29 cellular contexts compared by ENCODE assay signal in genomic region chr4:143230683-143231082, GRCh38. TPM values are rescaled to one million over a fixed set of nuclear protein-coding genes. Genes with fewer than 3 reads are reported as not detected.
A peak's percentile ranks its signal among the peaks of the same experiment; 100 is the strongest.
DNase-seq lines count a peak whose midpoint lies in the region; ATAC-seq and TF ChIP-seq lines count a peak whose summit lies in the region.
"Had no signal": no experiment of that assay in that cellular context is flagged by ENCODE, and none has a peak within 500 bp of the region (broad histone marks: within the 10 kb centered on the region; RNA-seq: fewer than 3 reads in every experiment).

No MANE protein-coding gene starts in this region.

- peak; percentile 71 for ATAC-seq in GM18520 (IDR thresholded peaks at IDR 0.05; ENCODE audit: unreplicated experiment)
- peak; percentile 70 for ATAC-seq in HG03520 (IDR thresholded peaks at IDR 0.05; ENCODE audit: unreplicated experiment)
- no peak for ATAC-seq in GM19328 (IDR thresholded peaks at IDR 0.05; ENCODE audit: unreplicated experiment)
- ATAC-seq: activated CD4-positive, CD25-positive, alpha-beta regulatory T cell treated with anti-CD3 and anti-CD28 coated beads, Interleukin-2, amount 50 U/mL, for 24 hours; activated CD8-positive, alpha-beta T cell treated with anti-CD3 and anti-CD28 coated beads, Interleukin-2, amount 10 ng/mL, durations not matched to agents 7 days and 5 days; esophagus mucosa; foreskin keratinocyte; heart right ventricle had no signal

- intact Hi-C loops in prostate gland (cut with DNase I) = no loop called here

- H3K4me3 ChIP-seq in OCI-LY3 (ENCODE audit: low read length) (peak overlapping the region; percentile 40), prostate gland (no peak overlapping the region)
- H3K4me3 ChIP-seq: heart right ventricle, Peyer's patch, sigmoid colon, tibial nerve had no signal

- H2AFZ ChIP-seq in OCI-LY3 (ENCODE audit: low read depth, low read length) = peak overlapping the region; percentile 18

- no peaks in the 10 kb centered on the region for H3K27me3 ChIP-seq in OCI-LY3 (ENCODE audit: low read depth, low read length)
- H3K27me3 ChIP-seq in prostate gland (replicated peaks; ENCODE audit: insufficient read depth) = no peaks in the 10 kb centered on the region
- H3K27me3 ChIP-seq: foreskin keratinocyte, heart right ventricle, Peyer's patch, sigmoid colon, tibial nerve had no signal

- H3K4me1 ChIP-seq in OCI-LY3 (ENCODE audit: low read length) (peaks cover 29% of the 10 kb centered on the region), prostate gland (replicated peaks) (no peaks in the 10 kb centered on the region)
- H3K4me1 ChIP-seq: heart right ventricle, Peyer's patch, tibial nerve had no signal

- 92% methylated on average over 3 of the region's 3 CpGs for WGBS in prostate gland

- H3K27ac ChIP-seq in OCI-LY3 (ENCODE audit: low read length) = peak overlapping the region; percentile 70
- no peak overlapping the region for H3K27ac ChIP-seq in prostate gland
- H3K27ac ChIP-seq: foreskin keratinocyte, heart right ventricle, Peyer's patch had no signal

- no peaks in the 10 kb centered on the region for H4K20me1 ChIP-seq in OCI-LY3 (ENCODE audit: insufficient read depth, low read length)

- DNase-seq in prostate gland (ENCODE audit: low spot score) (no peak), superior temporal gyrus (ENCODE audit: extremely low spot score) (no peak)
- DNase-seq in stimulated activated CD4-positive, alpha-beta T cell treated with anti-CD3 and anti-CD28 coated beads, Interleukin-4, amount 100 ng/mL, for 4 hours = no peak
- DNase-seq: activated CD8-positive, alpha-beta T cell treated with anti-CD3 and anti-CD28 coated beads, Interleukin-2, amount 10 ng/mL, durations not matched to agents 7 days and 5 days; activated naive CD4-positive, alpha-beta T cell treated with anti-CD3 and anti-CD28 coated beads, Interleukin-2, amount 50 U/mL, for 16 hours; C1 segment of cervical spinal cord; DMS79 treated with DMSO at 0.1 percent for 48 hours; foreskin keratinocyte; GDM1; heart right ventricle; KG1; midbrain; naive B cell; NCI-H1436; NCI-H2081; NCI-H2227 treated with DMSO at 0.1 percent for 48 hours; NCI-H526; Peyer's patch; SIG-M5; sigmoid colon; stimulated activated CD4-positive, alpha-beta T cell treated with anti-CD3 and anti-CD28 coated beads, Interleukin-12 subunit alpha, Interleukin-12 subunit beta, amount 100 ng/mL, for 4 hours; stimulated activated CD4-positive, alpha-beta T cell treated with anti-CD3 and anti-CD28 coated beads, Interleukin-2, amount 100 ng/mL, for 48 hours had no signal

- H3K36me3 ChIP-seq in OCI-LY3 (replicated peaks; ENCODE audit: low read depth, low read length) (peaks cover 7% of the 10 kb centered on the region), prostate gland (no peaks in the 10 kb centered on the region)
- H3K36me3 ChIP-seq: heart right ventricle, Peyer's patch, sigmoid colon, tibial nerve had no signal

- H3K9ac ChIP-seq in OCI-LY3 (ENCODE audit: low read length) = peak overlapping the region; percentile 45

- TF ChIP-seq CTCF in OCI-LY3 (IDR thresholded peaks at IDR 0.05; ENCODE audit: low read depth, low read length) = no peak
- TF ChIP-seq CTCF in prostate gland (IDR thresholded peaks at IDR 0.05) = no peak

- TF ChIP-seq POLR2A in prostate gland (IDR thresholded peaks at IDR 0.05) = no peak

- peak overlapping the region; percentile 74 for H3K4me2 ChIP-seq in OCI-LY3 (ENCODE audit: low read length)

- H3K9me3 ChIP-seq in OCI-LY3 (ENCODE audit: insufficient read depth, low read length) (no peaks in the 10 kb centered on the region), prostate gland (no peaks in the 10 kb centered on the region)
- H3K9me3 ChIP-seq: heart right ventricle, Peyer's patch, sigmoid colon, tibial nerve had no signal

- no peaks in the 10 kb centered on the region for H3K79me2 ChIP-seq in OCI-LY3 (ENCODE audit: low read length)

RNA-seq across cellular contexts. Expression of gene USP38, which starts 46.0 kb away (rescaled TPM):
- 10 to 100 TPM; 19.1 to 21.2 TPM for total RNA-seq in prostate gland
